14 cellular contexts compared by ENCODE assay signal in the genomic region with DNA sequence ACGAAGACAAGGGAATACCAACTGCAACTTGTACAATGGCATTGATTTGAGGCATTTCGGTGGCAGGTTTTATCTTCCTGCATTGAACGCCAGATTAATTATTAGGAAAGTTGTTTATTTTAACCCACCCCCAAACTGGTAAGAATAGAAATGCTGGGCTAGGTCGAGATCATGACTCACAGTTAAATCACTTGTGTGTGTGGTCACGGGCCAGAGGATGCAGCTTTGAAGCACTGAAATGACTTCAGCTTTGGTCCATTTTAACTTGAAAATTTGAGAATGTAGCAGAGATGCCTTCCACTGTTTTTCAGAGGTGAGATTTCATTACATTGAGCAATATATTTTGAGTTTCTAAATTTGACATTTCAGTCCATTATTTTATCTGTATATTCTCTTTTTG. TPM values are rescaled to one million over a fixed set of nuclear protein-coding genes. Genes with fewer than 3 reads are reported as not detected.
DNase-seq lines count a peak whose midpoint lies in the region; ATAC-seq and TF ChIP-seq lines count a peak whose summit lies in the region.
"Had no signal": no experiment of that assay in that cellular context is flagged by ENCODE, and none has a peak within 500 bp of the region (broad histone marks: within the 10 kb centered on the region; RNA-seq: fewer than 3 reads in every experiment).

No MANE protein-coding gene starts in this region.

- DNase-seq in ACHN (peak; percentile 93), HFFc6 (peak; percentile 75), amniotic stem cell (lab: John Stamatoyannopoulos, UW) (peak; percentile 43), hepatic stellate cell (ENCODE audit: low spot score) (peak; percentile 60), colonic mucosa (no peak), KBM-7 (no peak)
- no peak for DNase-seq in effector CD4-positive, alpha-beta T cell
- DNase-seq: CD4-positive, CD25-positive, alpha-beta regulatory T cell; NCI-H1436; stimulated activated CD4-positive, alpha-beta T cell treated with anti-CD3 and anti-CD28 coated beads, Interleukin-1b, Interleukin-23, amount 100 ng/mL, for 48 hours; T-helper 2 cell had no signal

- intact Hi-C loops in colonic mucosa (cut with DNase I), result loop anchor here (2.0 kb wide), 1 partner anchor 156 kb away; no protein-coding TSS in a partner anchor

- peaks cover 11% of the 10 kb centered on the region; the same call in 1 of the 2 replicates for H3K36me3 Mint-ChIP-seq in HFFc6 (ENCODE audit: low read depth)

- peak overlapping the region; percentile 68 for H3K27ac Mint-ChIP-seq in HFFc6
- H3K27ac Mint-ChIP-seq: CD4-positive, CD25-positive, alpha-beta regulatory T cell; stimulated activated naive CD8-positive, alpha-beta T cell treated with anti-CD3 and anti-CD28 coated beads, Interleukin-15, Interleukin-2, amounts not matched to agents 100 ng/mL and 50 ng/mL, for 24 hours had no signal

- no peaks in the 10 kb centered on the region for H3K9me3 Mint-ChIP-seq in HFFc6
- H3K9me3 Mint-ChIP-seq: CD4-positive, CD25-positive, alpha-beta regulatory T cell; stimulated activated naive CD8-positive, alpha-beta T cell treated with anti-CD3 and anti-CD28 coated beads, Interleukin-15, Interleukin-2, amounts not matched to agents 100 ng/mL and 50 ng/mL, for 24 hours had no signal

- H3K9me3 ChIP-seq in colonic mucosa, result no peaks in the 10 kb centered on the region
- H3K9me3 ChIP-seq: adrenal gland had no signal

- H3K27me3 Mint-ChIP-seq in HFFc6 (ENCODE audit: insufficient read depth), result peaks cover 5% of the 10 kb centered on the region
- H3K27me3 Mint-ChIP-seq: CD4-positive, CD25-positive, alpha-beta regulatory T cell; stimulated activated naive CD8-positive, alpha-beta T cell treated with anti-CD3 and anti-CD28 coated beads, Interleukin-15, Interleukin-2, amounts not matched to agents 100 ng/mL and 50 ng/mL, for 24 hours had no signal

- no peak overlapping the region for H3K9ac ChIP-seq in colonic mucosa (ENCODE audit: low read depth in 2 of 2, low read length in 2 of 2)

- H3K4me1 ChIP-seq in colonic mucosa, result no peaks in the 10 kb centered on the region

- H3K4me1 Mint-ChIP-seq in HFFc6 (ENCODE audit: low read depth), result peaks cover 73% of the 10 kb centered on the region
- H3K4me1 Mint-ChIP-seq: CD4-positive, CD25-positive, alpha-beta regulatory T cell had no signal

- H3K4me3 Mint-ChIP-seq in HFFc6, result peak overlapping the region; percentile 50
- H3K4me3 Mint-ChIP-seq: CD4-positive, CD25-positive, alpha-beta regulatory T cell; stimulated activated naive CD8-positive, alpha-beta T cell treated with anti-CD3 and anti-CD28 coated beads, Interleukin-15, Interleukin-2, amounts not matched to agents 100 ng/mL and 50 ng/mL, for 24 hours had no signal

- H3K27me3 ChIP-seq in colonic mucosa, result no peaks in the 10 kb centered on the region
- H3K27me3 ChIP-seq: adrenal gland had no signal

- in situ Hi-C loops in ACHN (cut with HindIII; ENCODE audit: low pct_ligation_motif_present, low pct_unique_long_range_greater_than_20kb, low sequenced_read_pairs), result loop anchor here (10.0 kb wide), 1 partner anchor 150 kb away; a partner anchor contains a TSS
- in situ Hi-C loops in KBM-7 (cut with MboI; ENCODE audit: low pct_unique_long_range_greater_than_20kb, low sequenced_read_pairs), result no loop called here

- no peaks in the 10 kb centered on the region for H3K36me3 ChIP-seq in colonic mucosa
- H3K36me3 ChIP-seq: adrenal gland had no signal

- H3K4me3 ChIP-seq in colonic mucosa, result no peak overlapping the region
- H3K4me3 ChIP-seq: adrenal gland had no signal

- ATAC-seq in GM19467 (IDR thresholded peaks at IDR 0.05; ENCODE audit: unreplicated experiment), result no peak

- TF ChIP-seq CTCF in HFFc6 (IDR thresholded peaks at IDR 0.05) (no peak), colonic mucosa (IDR thresholded peaks at IDR 0.05) (no peak)

- no peak overlapping the region for H3K27ac ChIP-seq in colonic mucosa
- H3K27ac ChIP-seq: adrenal gland had no signal

RNA-seq across cellular contexts. Expression of a gene that starts 23.6 kb away (rescaled TPM):
- under 1 TPM in 2 of 6 experiments, not detected in 4; 0.05 to 0.10 TPM for total RNA-seq in HFFc6 (2021; fragmentation: NEBNext Ultra II Directional; extraction: Animal tissue kit (Norgen Biotek cat#: 25700))
- under 1 TPM; 0.05 to 0.13 TPM for total RNA-seq in colonic mucosa

RNA-seq across cellular contexts. Expression of a gene that starts 52.7 kb away (rescaled TPM):
- 10 to 100 TPM; 46.2 to 59.8 (median 55.4) TPM for total RNA-seq in HFFc6 (2021; fragmentation: NEBNext Ultra II Directional; extraction: Animal tissue kit (Norgen Biotek cat#: 25700))
- total RNA-seq in colonic mucosa, result 10 to 100 TPM; 53.8 to 78.7 TPM

Comparison
In these comparisons a context has a peak if more than half of its experiments do, and no peak if none do; other contexts are left out.
1. DNase-seq: peak in ACHN (single experiment), HFFc6 (single experiment), amniotic stem cell (single experiment) and hepatic stellate cell (single experiment); none in colonic mucosa (single experiment), KBM-7 (single experiment) and effector CD4-positive, alpha-beta T cell (single experiment).